In the genomic region with DNA sequence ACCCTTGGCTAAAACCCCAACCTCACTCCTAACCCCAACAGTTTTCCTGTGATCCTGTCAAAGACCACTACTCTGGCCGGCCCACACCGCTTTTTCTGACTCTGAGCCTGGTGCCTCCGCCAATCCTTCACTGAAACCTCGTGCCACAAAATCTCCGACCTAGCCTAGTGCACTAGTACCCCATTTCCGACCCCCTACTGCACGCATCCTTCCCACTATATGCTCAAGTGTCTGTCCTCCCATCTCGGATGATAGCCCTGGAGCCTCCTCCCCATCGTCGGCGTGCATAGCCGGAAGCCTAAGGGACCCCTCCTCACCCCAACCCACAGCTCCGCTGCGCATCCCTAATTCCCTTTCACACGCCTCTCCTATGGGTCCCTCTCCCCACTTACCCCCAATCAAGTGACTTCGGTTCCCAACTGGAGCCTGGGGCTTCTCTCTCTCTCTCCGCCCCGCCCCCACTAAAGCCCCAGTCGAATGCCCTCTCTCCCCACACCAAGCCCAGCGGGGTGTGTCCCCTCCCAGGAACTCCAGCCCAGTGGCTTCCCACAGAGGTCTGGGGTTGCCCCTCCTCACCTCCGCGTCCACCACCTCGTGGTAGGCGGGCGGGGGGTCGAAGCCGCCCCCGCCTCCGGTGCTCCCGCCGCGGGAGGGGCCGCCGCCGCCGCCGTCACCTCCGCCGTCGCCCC, we compare ENCODE assay signal across 8 cellular contexts. TPM values are rescaled to one million over a fixed set of nuclear protein-coding genes. Genes with fewer than 3 reads are reported as not detected.
DNase-seq lines count a peak whose midpoint lies in the region; ATAC-seq and TF ChIP-seq lines count a peak whose summit lies in the region.

No MANE protein-coding gene starts in this region.

- peaks cover 4% of the 10 kb centered on the region for H3K79me1 ChIP-seq in neuronal stem cell (ENCODE audit: low read depth, low read length)

- no peaks in the 10 kb centered on the region for H3K9me3 ChIP-seq in gastroesophageal sphincter
- no peaks in the 10 kb centered on the region for H3K9me3 ChIP-seq in neuronal stem cell (replicated peaks in 1 of 2; ENCODE audit: control insufficient read depth in 2 of 2, insufficient read depth in 1 of 2, low read depth in 1 of 2, low read length in 2 of 2)
- H3K9me3 ChIP-seq in uterus, result no peaks in the 10 kb centered on the region

- peak overlapping the region; percentile 99 for H3K23ac ChIP-seq in neuronal stem cell (ENCODE audit: low read depth, low read length, poor library complexity)

- peak overlapping the region; percentile 99 for H3K4ac ChIP-seq in neuronal stem cell (ENCODE audit: low read length)

- ATAC-seq in HG02938 (IDR thresholded peaks at IDR 0.05; ENCODE audit: unreplicated experiment), result peak; percentile 5
- peak; percentile 31 for ATAC-seq in gastroesophageal sphincter

- peak overlapping the region; percentile 99 for H3K9ac ChIP-seq in neuronal stem cell (ENCODE audit: low read depth, low read length, poor library complexity)

- H3K36me3 Mint-ChIP-seq in activated T-helper 2 cell treated with anti-CD3 and anti-CD28 coated beads, Interferon-gamma antibody, Interleukin-2, Interleukin-4, amounts not matched to agents 10 μg/mL and 5 μg/mL and 100 μg/mL, durations not matched to agents 14 hours and 24 hours and 36 hours (ENCODE audit: low read depth), result peaks cover 24% of the 10 kb centered on the region

- intact Hi-C loops in activated T-helper 2 cell treated with anti-CD3 and anti-CD28 coated beads, Interferon-gamma antibody, Interleukin-2, Interleukin-4, amounts not matched to agents 10 μg/mL and 5 μg/mL and 100 μg/mL, durations not matched to agents 14 hours and 24 hours and 36 hours (cut with micrococcal nuclease), result loop anchor here (5.0 kb wide), 1 partner anchor 47 kb away; no protein-coding TSS in a partner anchor
- intact Hi-C loops in uterus (cut with DNase I; ENCODE audit: low total_unique reads), result no loop called here

- H3K36me3 ChIP-seq in gastroesophageal sphincter (no peaks in the 10 kb centered on the region), neuronal stem cell (replicated peaks in 1 of 2; ENCODE audit: control insufficient read depth in 2 of 2, insufficient read depth in 2 of 2, low read length in 2 of 2) (peaks cover 0 to 14% of the 10 kb centered on the region in 2 donors), uterus (no peaks in the 10 kb centered on the region)

- H3K27me3 ChIP-seq in gastroesophageal sphincter (no peaks in the 10 kb centered on the region), neuronal stem cell (ENCODE audit: control insufficient read depth in 3 of 3, insufficient read depth in 3 of 3, low read depth in 1 of 3, low read length in 3 of 3) (no peaks in the 10 kb centered on the region), uterus (no peaks in the 10 kb centered on the region)

- H4K91ac ChIP-seq in neuronal stem cell (ENCODE audit: low read depth, low read length, poor library complexity), result peak overlapping the region; percentile 80

- peak overlapping the region; percentile 91 for H3K4me3 Mint-ChIP-seq in activated T-helper 2 cell treated with anti-CD3 and anti-CD28 coated beads, Interferon-gamma antibody, Interleukin-2, Interleukin-4, amounts not matched to agents 10 μg/mL and 5 μg/mL and 100 μg/mL, durations not matched to agents 14 hours and 24 hours and 36 hours (ENCODE audit: low read depth)

- H3K4me1 ChIP-seq in gastroesophageal sphincter, result peaks cover 4 to 71% (median 24%) of the 10 kb centered on the region in 3 donors
- peaks cover 5 to 21% of the 10 kb centered on the region in 2 donors for H3K4me1 ChIP-seq in neuronal stem cell (ENCODE audit: control insufficient read depth in 2 of 2, insufficient read depth in 1 of 2, low read depth in 1 of 2, low read length in 2 of 2)
- peaks cover 3 to 8% of the 10 kb centered on the region in 2 donors for H3K4me1 ChIP-seq in uterus

- TF ChIP-seq POLR2A in gastroesophageal sphincter (IDR thresholded peaks at IDR 0.05), result no peak
- TF ChIP-seq POLR2A in uterus (IDR thresholded peaks at IDR 0.05), result no peak

- H2AFZ ChIP-seq in neuronal stem cell (ENCODE audit: low read length), result peak overlapping the region; percentile 97

- H3K27ac ChIP-seq in gastroesophageal sphincter (peak overlapping the region; percentile 89 to 98 (median 96)), neuronal stem cell (replicated peaks; ENCODE audit: low read length) (peak overlapping the region; percentile 97), uterus (peak overlapping the region; percentile 92)

- no peaks in the 10 kb centered on the region for H3K9me3 Mint-ChIP-seq in activated T-helper 2 cell treated with anti-CD3 and anti-CD28 coated beads, Interferon-gamma antibody, Interleukin-2, Interleukin-4, amounts not matched to agents 10 μg/mL and 5 μg/mL and 100 μg/mL, durations not matched to agents 14 hours and 24 hours and 36 hours

- H2BK12ac ChIP-seq in neuronal stem cell (ENCODE audit: low read length), result peak overlapping the region; percentile 97

- no peak for TF ChIP-seq CTCF in gastroesophageal sphincter (IDR thresholded peaks at IDR 0.05)
- TF ChIP-seq CTCF in uterus (IDR thresholded peaks at IDR 0.05), result no peak

- H3K27ac Mint-ChIP-seq in activated T-helper 2 cell treated with anti-CD3 and anti-CD28 coated beads, Interferon-gamma antibody, Interleukin-2, Interleukin-4, amounts not matched to agents 10 μg/mL and 5 μg/mL and 100 μg/mL, durations not matched to agents 14 hours and 24 hours and 36 hours, result peak overlapping the region; percentile 86

- no peak overlapping the region for H3K14ac ChIP-seq in neuronal stem cell (ENCODE audit: low read length)

- H3K4me1 Mint-ChIP-seq in activated T-helper 2 cell treated with anti-CD3 and anti-CD28 coated beads, Interferon-gamma antibody, Interleukin-2, Interleukin-4, amounts not matched to agents 10 μg/mL and 5 μg/mL and 100 μg/mL, durations not matched to agents 14 hours and 24 hours and 36 hours (ENCODE audit: low read depth), result peaks cover 63% of the 10 kb centered on the region

- H2BK120ac ChIP-seq in neuronal stem cell (ENCODE audit: low read depth, low read length), result peak overlapping the region; percentile 29

- peak overlapping the region; percentile 98 for H3K4me2 ChIP-seq in neuronal stem cell (ENCODE audit: insufficient read depth, low read length, poor library complexity, severe bottlenecking)

- peak overlapping the region; percentile 94 for H2BK5ac ChIP-seq in neuronal stem cell (ENCODE audit: low read length)

- DNase-seq in NCI-H345 (lab: John Stamatoyannopoulos, UW) (peak; percentile 45), NCI-H345 treated with DMSO at 0.1 percent for 48 hours (lab: John Stamatoyannopoulos, UW; ENCODE audit: unreplicated experiment) (no peak), NCI-H748 treated with DMSO at 0.1 percent for 48 hours (lab: John Stamatoyannopoulos, UW) (peak; percentile 31), neuronal stem cell (ENCODE audit: low spot score) (peak; percentile 52), uterus (peak; percentile 37 to 41)
- DNase-seq in activated T-helper 2 cell treated with anti-CD3 and anti-CD28 coated beads, Interferon-gamma antibody, Interleukin-2, Interleukin-4, amounts not matched to agents 10 μg/mL and 5 μg/mL and 100 μg/mL, durations not matched to agents 14 hours and 24 hours and 36 hours (ENCODE audit: low spot score), result peak; percentile 17

- H2BK15ac ChIP-seq in neuronal stem cell (ENCODE audit: low read length), result peak overlapping the region; percentile 40

- peak overlapping the region; percentile 86 for H2AK5ac ChIP-seq in neuronal stem cell (ENCODE audit: low read depth, low read length)

- H4K8ac ChIP-seq in neuronal stem cell (ENCODE audit: low read depth, low read length), result no peak overlapping the region

- H3K18ac ChIP-seq in neuronal stem cell (ENCODE audit: low read length), result peak overlapping the region; percentile 100

- H3K4me3 ChIP-seq in gastroesophageal sphincter (peak overlapping the region; percentile 79 to 94), neuronal stem cell (ENCODE audit: low read length in 2 of 2) (peak overlapping the region; percentile 96 to 99), uterus (peak overlapping the region; percentile 61 to 73)

- TF ChIP-seq EP300 in gastroesophageal sphincter (IDR thresholded peaks at IDR 0.05), result no peak

- H3K27me3 Mint-ChIP-seq in activated T-helper 2 cell treated with anti-CD3 and anti-CD28 coated beads, Interferon-gamma antibody, Interleukin-2, Interleukin-4, amounts not matched to agents 10 μg/mL and 5 μg/mL and 100 μg/mL, durations not matched to agents 14 hours and 24 hours and 36 hours (ENCODE audit: low read depth), result no peaks in the 10 kb centered on the region

- 1% methylated on average over 17 to 20 of the region's 40 CpGs for WGBS in gastroesophageal sphincter (ENCODE audit: low coverage in 1 of 2), 2 donors
- WGBS in neuronal stem cell (ENCODE audit: extremely low coverage in 2 of 2, insufficient read length in 2 of 2, insufficient replicate concordance in 1 of 2), 2 donors, result no CpG with 5 or more reads among the region's 40 CpGs

RNA-seq across cellular contexts. Expression of gene USP24, which starts 0.8 kb away (rescaled TPM):
- total RNA-seq in activated T-helper 2 cell treated with anti-CD3 and anti-CD28 coated beads, Interferon-gamma antibody, Interleukin-2, Interleukin-4, amounts not matched to agents 10 μg/mL and 5 μg/mL and 100 μg/mL, durations not matched to agents 14 hours and 24 hours and 36 hours, result 42.6 and 44.0 TPM in 2 replicates
- 10 to 100 TPM; 36.8 to 54.8 (median 45.5) TPM for total RNA-seq in gastroesophageal sphincter
- polyA plus RNA-seq in neuronal stem cell (2013, experiment 1 of 2), result 11.9 TPM
- polyA plus RNA-seq in neuronal stem cell (2013, experiment 2 of 2), result 11.3 TPM
- total RNA-seq in uterus, result 10 to 100 TPM; 14.9 to 66.1 (median 44.1) TPM
